In genomic region chr9:122807271-122807900, GRCh38 we compare ENCODE assay signal across 1 cellular context.
TF ChIP-seq lines count a peak whose summit lies in the region.

No MANE protein-coding gene starts in this region.

TF ChIP-seq in GM12878, 131 proteins besides CTCF, POLR2A, EP300 and RAD21:
- TF ChIP-seq RUNX3 (IDR thresholded peaks at IDR 0.05; ENCODE audit: low read length) (0 out of 2 replicates have a peak, but pooled peaks have one; percentile 18), RELA (IDR thresholded peaks at IDR 0.05; ENCODE audit: borderline replicate concordance, partially characterized antibody) (no peak)
TF ChIP-seq in GM12878: peak in this region for 1.
